20 cellular contexts compared by ENCODE assay signal in the genomic region with DNA sequence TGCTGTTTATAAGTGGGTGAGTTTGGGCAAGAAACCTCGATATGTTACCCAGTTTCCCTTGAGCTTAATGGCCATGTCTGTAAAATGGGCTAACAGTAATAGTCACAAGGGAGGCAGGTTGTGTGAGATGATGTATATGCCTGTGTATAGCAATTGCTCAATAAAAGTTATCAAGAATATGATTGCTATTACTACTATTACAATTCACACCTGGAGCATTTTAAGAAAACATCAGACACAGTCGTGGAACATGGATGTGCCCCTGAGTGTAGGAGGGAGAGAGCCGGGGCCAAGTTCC. TPM values are rescaled to one million over a fixed set of nuclear protein-coding genes. Genes with fewer than 3 reads are reported as not detected.
DNase-seq lines count a peak whose midpoint lies in the region; ATAC-seq and TF ChIP-seq lines count a peak whose summit lies in the region.
"Had no signal": no experiment of that assay in that cellular context is flagged by ENCODE, and none has a peak within 500 bp of the region (broad histone marks: within the 10 kb centered on the region; RNA-seq: fewer than 3 reads in every experiment).

No MANE protein-coding gene starts in this region.

- no peak for TF ChIP-seq CTCF in lower lobe of right lung (IDR thresholded peaks at IDR 0.05)
- TF ChIP-seq CTCF in A673 (conservative IDR thresholded peaks at IDR 0.05; ENCODE audit: low read depth, low read length): no peak

- H3K4me1 Mint-ChIP-seq in activated CD8-positive, alpha-beta memory T cell treated with anti-CD3 and anti-CD28 coated beads, Interleukin-2, amount 10 ng/mL, durations not matched to agents 7 days and 5 days: peaks cover 63% of the 10 kb centered on the region
- H3K4me1 Mint-ChIP-seq in activated T-helper 1 cell treated with anti-CD3 and anti-CD28 coated beads, Interleukin-12 subunit alpha, Interleukin-12 subunit beta, Interleukin-2, Interleukin-4 antibody, amounts not matched to agents 30 ng/mL and 10 ng/mL and 1 ng/mL, durations not matched to agents 14 hours and 24 hours and 36 hours (ENCODE audit: low read depth): peaks cover 53% of the 10 kb centered on the region
- H3K4me1 Mint-ChIP-seq in stimulated activated naive B cell treated with anti-CD40 and anti-IgM and Interleukin-4, amounts not matched to agents 10 μg/mL and 1 μg/mL and 100 μg/mL, for 72 hours: peaks cover 35 to 45% of the 10 kb centered on the region in 2 donors

- POLR2A ChIA-PET in A673 (lab: Charles Lee; ENCODE audit: low non-redundant PET): no interaction called here

- no peaks in the 10 kb centered on the region for H3K27me3 Mint-ChIP-seq in activated CD8-positive, alpha-beta memory T cell treated with anti-CD3 and anti-CD28 coated beads, Interleukin-2, amount 10 ng/mL, durations not matched to agents 7 days and 5 days
- H3K27me3 Mint-ChIP-seq in activated T-helper 1 cell treated with anti-CD3 and anti-CD28 coated beads, Interleukin-12 subunit alpha, Interleukin-12 subunit beta, Interleukin-2, Interleukin-4 antibody, amounts not matched to agents 30 ng/mL and 10 ng/mL and 1 ng/mL, durations not matched to agents 14 hours and 24 hours and 36 hours (ENCODE audit: insufficient read depth): no peaks in the 10 kb centered on the region
- no peaks in the 10 kb centered on the region for H3K27me3 Mint-ChIP-seq in stimulated activated naive B cell treated with anti-CD40 and anti-IgM and Interleukin-4, amounts not matched to agents 10 μg/mL and 1 μg/mL and 100 μg/mL, for 72 hours

- H3K27me3 ChIP-seq in lower lobe of right lung (ENCODE audit: low read depth) (no peaks in the 10 kb centered on the region), A673 (replicated peaks; ENCODE audit: insufficient read depth, low read depth, low read length, poor library complexity) (no peaks in the 10 kb centered on the region)

- H3K4me1 ChIP-seq in lower lobe of right lung (peaks cover 4% of the 10 kb centered on the region), A673 (ENCODE audit: insufficient read depth, low read length, poor library complexity, severe bottlenecking) (no peaks in the 10 kb centered on the region)

- H3K9me3 Mint-ChIP-seq in activated CD8-positive, alpha-beta memory T cell treated with anti-CD3 and anti-CD28 coated beads, Interleukin-2, amount 10 ng/mL, durations not matched to agents 7 days and 5 days (ENCODE audit: low read depth): no peaks in the 10 kb centered on the region
- H3K9me3 Mint-ChIP-seq in activated T-helper 1 cell treated with anti-CD3 and anti-CD28 coated beads, Interleukin-12 subunit alpha, Interleukin-12 subunit beta, Interleukin-2, Interleukin-4 antibody, amounts not matched to agents 30 ng/mL and 10 ng/mL and 1 ng/mL, durations not matched to agents 14 hours and 24 hours and 36 hours: no peaks in the 10 kb centered on the region
- no peaks in the 10 kb centered on the region for H3K9me3 Mint-ChIP-seq in stimulated activated naive B cell treated with anti-CD40 and anti-IgM and Interleukin-4, amounts not matched to agents 10 μg/mL and 1 μg/mL and 100 μg/mL, for 72 hours

- H3K9me3 ChIP-seq in lower lobe of right lung (no peaks in the 10 kb centered on the region), A673 (ENCODE audit: low read depth, low read length, poor library complexity, severe bottlenecking) (no peaks in the 10 kb centered on the region)

- peak overlapping the region; percentile 31 for H3K27ac ChIP-seq in lower lobe of right lung
- H3K27ac ChIP-seq in A673 (ENCODE audit: low read depth, low read length, poor library complexity, severe bottlenecking): no peak overlapping the region
- H3K27ac ChIP-seq: C4-2B had no signal

- no peaks in the 10 kb centered on the region for H3K36me3 ChIP-seq in lower lobe of right lung
- H3K36me3 ChIP-seq in A673 (ENCODE audit: insufficient read depth, low read length, poor library complexity, severe bottlenecking): no peaks in the 10 kb centered on the region

- peak overlapping the region; percentile 78 for H3K27ac Mint-ChIP-seq in activated CD8-positive, alpha-beta memory T cell treated with anti-CD3 and anti-CD28 coated beads, Interleukin-2, amount 10 ng/mL, durations not matched to agents 7 days and 5 days
- peak overlapping the region; percentile 55 for H3K27ac Mint-ChIP-seq in activated T-helper 1 cell treated with anti-CD3 and anti-CD28 coated beads, Interleukin-12 subunit alpha, Interleukin-12 subunit beta, Interleukin-2, Interleukin-4 antibody, amounts not matched to agents 30 ng/mL and 10 ng/mL and 1 ng/mL, durations not matched to agents 14 hours and 24 hours and 36 hours
- peak overlapping the region; percentile 47 for H3K27ac Mint-ChIP-seq in stimulated activated naive B cell treated with anti-CD40 and anti-IgM and Interleukin-4, amounts not matched to agents 10 μg/mL and 1 μg/mL and 100 μg/mL, for 72 hours

- no peak overlapping the region for H3K4me3 Mint-ChIP-seq in activated CD8-positive, alpha-beta memory T cell treated with anti-CD3 and anti-CD28 coated beads, Interleukin-2, amount 10 ng/mL, durations not matched to agents 7 days and 5 days
- no peak overlapping the region for H3K4me3 Mint-ChIP-seq in activated T-helper 1 cell treated with anti-CD3 and anti-CD28 coated beads, Interleukin-12 subunit alpha, Interleukin-12 subunit beta, Interleukin-2, Interleukin-4 antibody, amounts not matched to agents 30 ng/mL and 10 ng/mL and 1 ng/mL, durations not matched to agents 14 hours and 24 hours and 36 hours
- no peak overlapping the region for H3K4me3 Mint-ChIP-seq in stimulated activated naive B cell treated with anti-CD40 and anti-IgM and Interleukin-4, amounts not matched to agents 10 μg/mL and 1 μg/mL and 100 μg/mL, for 72 hours

- ATAC-seq in activated CD8-positive, alpha-beta memory T cell treated with anti-CD3 and anti-CD28 coated beads, Interleukin-2, amount 10 ng/mL, durations not matched to agents 7 days and 5 days: no peak
- no peak for ATAC-seq in lower lobe of right lung
- ATAC-seq in stimulated activated naive B cell treated with anti-CD40 and anti-IgM and Interleukin-4, amounts not matched to agents 10 μg/mL and 1 μg/mL and 100 μg/mL, for 72 hours (replicated peaks): no peak
- ATAC-seq in left lobe of liver: no peak
- ATAC-seq: Panc1 had no signal

- BruUV-seq in A673 (replicated peaks; lab: Mats Ljungman, UMichigan): no TSS peak

- no peak for DNase-seq in activated CD8-positive, alpha-beta memory T cell treated with anti-CD3 and anti-CD28 coated beads, Interleukin-2, amount 10 ng/mL, durations not matched to agents 7 days and 5 days
- no peak for DNase-seq in activated CD8-positive, alpha-beta memory T cell treated with anti-CD3 and anti-CD28 coated beads for 24 hours
- no peak for DNase-seq in activated T-helper 1 cell treated with anti-CD3 and anti-CD28 coated beads, Interleukin-12 subunit alpha, Interleukin-12 subunit beta, Interleukin-2, Interleukin-4 antibody, amounts not matched to agents 30 ng/mL and 10 ng/mL and 1 ng/mL, durations not matched to agents 14 hours and 24 hours and 36 hours (ENCODE audit: low spot score)
- no peak for DNase-seq in lower lobe of right lung
- DNase-seq in stimulated activated naive B cell treated with anti-CD40 and anti-IgM and Interleukin-4, amounts not matched to agents 10 μg/mL and 1 μg/mL and 100 μg/mL, for 72 hours: no peak
- DNase-seq in A673 (ENCODE audit: low spot score): no peak
- no peak for DNase-seq in left lobe of liver (ENCODE audit: low spot score)
- DNase-seq: DMS53; GDM1; GOT3; HCEC 1CT; IMR-90; NCI-H1105 treated with DMSO at 0.1 percent for 48 hours; NCI-H2029 treated with DMSO at 0.1 percent for 48 hours; NCI-H226; NCI-H510A treated with DMSO at 0.1 percent for 48 hours; NCI-H774; NK-92 treated with Interleukin-12 subunit alpha and Interleukin-12 subunit beta, amount 100 ng/mL, for 24 hours had no signal

- intact Hi-C loops in activated T-helper 1 cell treated with anti-CD3 and anti-CD28 coated beads, Interleukin-12 subunit alpha, Interleukin-12 subunit beta, Interleukin-2, Interleukin-4 antibody, amounts not matched to agents 30 ng/mL and 10 ng/mL and 1 ng/mL, durations not matched to agents 14 hours and 24 hours and 36 hours (cut with micrococcal nuclease): loop anchor here (5.0 kb wide), 1 partner anchor 129 kb away; no protein-coding TSS in a partner anchor
- intact Hi-C loops in lower lobe of right lung (cut with DNase I): no loop called here
- intact Hi-C loops in A673 (cut with micrococcal nuclease; ENCODE audit: unreplicated experiment): no loop called here

- H3K4me3 ChIP-seq in lower lobe of right lung: no peak overlapping the region
- H3K4me3 ChIP-seq in A673 (ENCODE audit: low read depth, low read length, poor library complexity, severe bottlenecking): no peak overlapping the region

- H3K36me3 Mint-ChIP-seq in activated CD8-positive, alpha-beta memory T cell treated with anti-CD3 and anti-CD28 coated beads, Interleukin-2, amount 10 ng/mL, durations not matched to agents 7 days and 5 days: peaks cover 2% of the 10 kb centered on the region
- peaks cover 3% of the 10 kb centered on the region for H3K36me3 Mint-ChIP-seq in activated T-helper 1 cell treated with anti-CD3 and anti-CD28 coated beads, Interleukin-12 subunit alpha, Interleukin-12 subunit beta, Interleukin-2, Interleukin-4 antibody, amounts not matched to agents 30 ng/mL and 10 ng/mL and 1 ng/mL, durations not matched to agents 14 hours and 24 hours and 36 hours (ENCODE audit: low read depth)
- H3K36me3 Mint-ChIP-seq in stimulated activated naive B cell treated with anti-CD40 and anti-IgM and Interleukin-4, amounts not matched to agents 10 μg/mL and 1 μg/mL and 100 μg/mL, for 72 hours: no peaks in the 10 kb centered on the region

- CTCF ChIA-PET in activated CD8-positive, alpha-beta memory T cell treated with anti-CD3 and anti-CD28 coated beads, Interleukin-2, amount 10 ng/mL, durations not matched to agents 7 days and 5 days (lab: Charles Lee): interaction anchor here (1.1 to 10.6 kb wide), 3 partner anchors 9 to 19 kb away, joined by 4 to 118 read pairs (median 77); no protein-coding TSS in a partner anchor
- CTCF ChIA-PET in A673 (lab: Charles Lee): no interaction called here

RNA-seq across cellular contexts. Expression of a gene that starts 57.2 kb away (rescaled TPM):
- total RNA-seq in activated CD8-positive, alpha-beta memory T cell treated with anti-CD3 and anti-CD28 coated beads, Interleukin-2, amount 10 ng/mL, durations not matched to agents 7 days and 5 days: 100 to 1,000 TPM; 281 to 491 TPM
- total RNA-seq in activated T-helper 1 cell treated with anti-CD3 and anti-CD28 coated beads, Interleukin-12 subunit alpha, Interleukin-12 subunit beta, Interleukin-2, Interleukin-4 antibody, amounts not matched to agents 30 ng/mL and 10 ng/mL and 1 ng/mL, durations not matched to agents 14 hours and 24 hours and 36 hours: 449 and 458 TPM in 2 replicates
- total RNA-seq in lower lobe of right lung (84.8 TPM), A673 (2021) (3.0 and 3.5 TPM in 2 replicates), left lobe of liver (26.4 TPM)
